In genomic region chr5:38540348-38540747, GRCh38 we compare ENCODE assay signal across 14 cellular contexts. TPM values are rescaled to one million over a fixed set of nuclear protein-coding genes. Genes with fewer than 3 reads are reported as not detected.
DNase-seq lines count a peak whose midpoint lies in the region; ATAC-seq and TF ChIP-seq lines count a peak whose summit lies in the region.
"Had no signal": no experiment of that assay in that cellular context is flagged by ENCODE, and none has a peak within 500 bp of the region (broad histone marks: within the 10 kb centered on the region; RNA-seq: fewer than 3 reads in every experiment).

No MANE protein-coding gene starts in this region.

- no peaks in the 10 kb centered on the region for H3K36me3 ChIP-seq in heart right ventricle

- 48 to 49% methylated on average over 4 of the region's 4 CpGs for WGBS in heart right ventricle, 2 donors

- H3K4me3 ChIP-seq in heart right ventricle: no peak overlapping the region

- peak overlapping the region in 6 of 10 donors; percentile 3 to 37 (median 14) for H3K27ac ChIP-seq in heart right ventricle

- H3K27me3 ChIP-seq in heart right ventricle: no peaks in the 10 kb centered on the region

- ATAC-seq in heart right ventricle: peak; percentile 75 to 95 (median 92)
- no peak for ATAC-seq in HG02885 (IDR thresholded peaks at IDR 0.05; ENCODE audit: poor library complexity, unreplicated experiment)
- ATAC-seq: T-cell had no signal

- TF ChIP-seq CTCF in heart right ventricle (IDR thresholded peaks at IDR 0.05): no peak

- no peaks in the 10 kb centered on the region for H3K9me3 ChIP-seq in heart right ventricle

- intact Hi-C loops in heart right ventricle (cut with DNase I): loop anchor here in 2 of 10 donors (10.0 kb wide), 1 partner anchor 96 kb away; no protein-coding TSS in a partner anchor

- peaks cover 6 to 97% (median 48%) of the 10 kb centered on the region in 9 donors for H3K4me1 ChIP-seq in heart right ventricle

- DNase-seq in NCI-H128 (lab: John Stamatoyannopoulos, UW; ENCODE audit: unreplicated experiment) (peak; percentile 89), NCI-H524 treated with DMSO at 0.1 percent for 48 hours (lab: John Stamatoyannopoulos, UW) (peak; percentile 84), heart right ventricle (peak; percentile 32 to 39), retina (peak; percentile 39), T1000 (lab: John Stamatoyannopoulos, UW) (no peak)
- no peak for DNase-seq in activated CD8-positive, alpha-beta memory T cell treated with anti-CD3 and anti-CD28 coated beads, Interleukin-2, amount 50 U/mL, for 4 hours
- DNase-seq in stimulated activated CD4-positive, alpha-beta T cell treated with anti-CD3 and anti-CD28 coated beads, Interleukin-4, amount 100 ng/mL, for 1 hour: no peak
- DNase-seq: activated CD4-positive, alpha-beta T cell treated with anti-CD3 and anti-CD28 coated beads, Interleukin-2, amount 10 ng/mL, durations not matched to agents 7 days and 5 days; activated naive CD4-positive, alpha-beta T cell treated with anti-CD3 and anti-CD28 coated beads, Interleukin-2, amount 50 U/mL, for 16 hours; cortex of kidney; NK-92 treated with Interleukin-12 subunit alpha and Interleukin-12 subunit beta, amount 100 ng/mL, for 24 hours; T-cell had no signal

RNA-seq across cellular contexts. Expression of gene LIFR, which starts 16.1 kb away (rescaled TPM):
- total RNA-seq in heart right ventricle: 10 to 100 TPM; 34.7 to 58.8 (median 46.0) TPM
- polyA plus RNA-seq in heart right ventricle: 10 to 100 TPM in 1 of 2 donors, 1 to 10 TPM in 1; 6.0 to 27.2 TPM
- polyA plus RNA-seq: CD14-positive monocyte had no signal

Comparison
In these comparisons a context has a peak if more than half of its experiments do, and no peak if none do; other contexts are left out.
1. DNase-seq: peak in NCI-H128 (single experiment), NCI-H524 treated with DMSO at 0.1 percent for 48 hours (single experiment), heart right ventricle (2 of 2) and retina (single experiment); none in T1000 (single experiment), activated CD8-positive, alpha-beta memory T cell treated with anti-CD3 and anti-CD28 coated beads, Interleukin-2, amount 50 U/mL, for 4 hours (single experiment) and stimulated activated CD4-positive, alpha-beta T cell treated with anti-CD3 and anti-CD28 coated beads, Interleukin-4, amount 100 ng/mL, for 1 hour (single experiment).